ENCODE assay signal across 14 cellular contexts in the genomic region with DNA sequence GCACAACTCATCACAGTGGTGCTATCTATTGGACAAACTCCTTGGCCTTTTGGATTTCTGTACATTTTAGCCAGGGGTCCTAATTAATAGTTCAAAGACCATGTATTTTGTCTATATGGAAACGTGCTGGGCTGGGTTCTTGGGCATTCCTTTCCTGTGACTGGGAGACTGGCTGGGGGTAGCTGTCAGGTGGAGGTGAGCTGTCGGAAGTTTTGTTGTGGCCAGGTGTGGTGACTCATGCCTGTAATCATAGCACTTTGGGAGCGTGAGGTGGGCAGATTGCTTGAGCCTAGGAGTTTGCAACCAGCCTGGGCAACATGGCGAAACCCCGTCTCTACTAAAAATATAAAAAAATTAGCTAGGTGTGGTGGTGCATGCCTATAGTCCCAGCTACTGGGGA.
"Had no signal": no experiment of that assay in that cellular context is flagged by ENCODE, and none has a peak within 500 bp of the region (broad histone marks: within the 10 kb centered on the region; RNA-seq: fewer than 3 reads in every experiment).

No MANE protein-coding gene starts in this region.

- H3K27me3 ChIP-seq: adrenal gland, gastrocnemius medialis, suprapubic skin, transverse colon, vagina had no signal

- H3K9me3 ChIP-seq: adrenal gland, gastrocnemius medialis, prostate gland, suprapubic skin, transverse colon, vagina had no signal

- DNase-seq: activated gamma-delta T cell; adrenal gland; effector memory CD4-positive, alpha-beta T cell; gastrocnemius medialis; head of caudate nucleus; naive thymus-derived CD8-positive, alpha-beta T cell; right cardiac atrium; transverse colon had no signal

- H3K9me3 Mint-ChIP-seq: activated naive CD4-positive, alpha-beta T cell treated with anti-CD3 and anti-CD28 coated beads, Interleukin-2, amount 50 U/mL, for 24 hours; dendritic cell treated with granulocyte-macrophage colony-stimulating factor and Interleukin-4, amounts not matched to agents 40 ng/mL and 50 ng/mL, for 4 days; stimulated activated naive CD8-positive, alpha-beta T cell treated with anti-CD3 and anti-CD28 coated beads, Interleukin-15, Interleukin-2, amounts not matched to agents 100 ng/mL and 50 ng/mL, for 24 hours had no signal

- H3K4me1 ChIP-seq: adrenal gland, gastrocnemius medialis, prostate gland, suprapubic skin, transverse colon, vagina had no signal

- H3K27ac ChIP-seq: adrenal gland, gastrocnemius medialis, prostate gland, suprapubic skin, transverse colon, vagina had no signal

- H3K4me3 Mint-ChIP-seq: activated naive CD4-positive, alpha-beta T cell treated with anti-CD3 and anti-CD28 coated beads, Interleukin-2, amount 50 U/mL, for 24 hours; dendritic cell treated with granulocyte-macrophage colony-stimulating factor and Interleukin-4, amounts not matched to agents 40 ng/mL and 50 ng/mL, for 4 days; naive thymus-derived CD8-positive, alpha-beta T cell; stimulated activated naive CD8-positive, alpha-beta T cell treated with anti-CD3 and anti-CD28 coated beads, Interleukin-15, Interleukin-2, amounts not matched to agents 100 ng/mL and 50 ng/mL, for 24 hours had no signal

- H3K36me3 Mint-ChIP-seq: activated naive CD4-positive, alpha-beta T cell treated with anti-CD3 and anti-CD28 coated beads, Interleukin-2, amount 50 U/mL, for 24 hours had no signal

- H3K4me1 Mint-ChIP-seq: activated naive CD4-positive, alpha-beta T cell treated with anti-CD3 and anti-CD28 coated beads, Interleukin-2, amount 50 U/mL, for 24 hours; naive thymus-derived CD8-positive, alpha-beta T cell had no signal

- H3K27ac Mint-ChIP-seq: activated naive CD4-positive, alpha-beta T cell treated with anti-CD3 and anti-CD28 coated beads, Interleukin-2, amount 50 U/mL, for 24 hours; dendritic cell treated with granulocyte-macrophage colony-stimulating factor and Interleukin-4, amounts not matched to agents 40 ng/mL and 50 ng/mL, for 4 days; naive thymus-derived CD8-positive, alpha-beta T cell; stimulated activated naive CD8-positive, alpha-beta T cell treated with anti-CD3 and anti-CD28 coated beads, Interleukin-15, Interleukin-2, amounts not matched to agents 100 ng/mL and 50 ng/mL, for 24 hours had no signal

- H3K27me3 Mint-ChIP-seq: dendritic cell treated with granulocyte-macrophage colony-stimulating factor and Interleukin-4, amounts not matched to agents 40 ng/mL and 50 ng/mL, for 4 days had no signal

- H3K4me3 ChIP-seq: adrenal gland, gastrocnemius medialis, prostate gland, suprapubic skin, transverse colon, vagina had no signal

- H3K36me3 ChIP-seq: adrenal gland, gastrocnemius medialis, prostate gland, suprapubic skin, transverse colon, vagina had no signal

- ATAC-seq: gastrocnemius medialis; naive thymus-derived CD8-positive, alpha-beta T cell; right cardiac atrium had no signal
